In the genomic region with DNA sequence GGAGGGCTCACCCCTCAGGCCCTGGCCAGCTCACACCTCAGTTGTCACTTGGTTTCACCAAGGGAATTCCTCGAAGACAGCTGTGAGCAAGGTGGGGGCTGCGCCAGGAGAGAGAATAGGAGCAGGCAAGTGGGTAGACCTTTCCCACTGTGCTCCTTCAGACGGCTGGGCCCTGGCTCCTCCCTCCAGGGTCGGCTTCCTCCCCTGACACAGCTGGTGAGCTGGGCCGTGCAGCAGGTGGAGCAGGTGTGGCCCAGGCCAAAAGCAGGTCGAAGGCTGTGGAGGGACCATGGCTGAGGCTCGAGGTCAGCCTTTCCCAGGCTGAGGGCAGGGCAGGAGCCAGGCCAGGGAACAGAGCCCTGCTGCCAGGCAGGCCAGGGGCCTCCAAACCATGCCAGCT, we compare ENCODE assay signal across 18 cellular contexts. TPM values are rescaled to one million over a fixed set of nuclear protein-coding genes. Genes with fewer than 3 reads are reported as not detected.
A peak's percentile ranks its signal among the peaks of the same experiment; 100 is the strongest.
DNase-seq lines count a peak whose midpoint lies in the region; ATAC-seq and TF ChIP-seq lines count a peak whose summit lies in the region.
"Had no signal": no experiment of that assay in that cellular context is flagged by ENCODE, and none has a peak within 500 bp of the region (broad histone marks: within the 10 kb centered on the region; RNA-seq: fewer than 3 reads in every experiment).

No MANE protein-coding gene starts in this region.

- peak overlapping the region; percentile 75 for H2BK5ac ChIP-seq in neuronal stem cell (ENCODE audit: low read length)

- no peak for TF ChIP-seq CTCF in left lung (IDR thresholded peaks at IDR 0.05)

- no peak overlapping the region for H2BK120ac ChIP-seq in neuronal stem cell (ENCODE audit: low read depth, low read length)

- WGBS in neuronal stem cell (ENCODE audit: extremely low coverage in 2 of 2, insufficient read length in 2 of 2, insufficient replicate concordance in 1 of 2), 2 donors, result no CpG with 5 or more reads among the region's 7 CpGs

- no peak overlapping the region for H4K8ac ChIP-seq in neuronal stem cell (ENCODE audit: low read depth, low read length)

- H3K27ac Mint-ChIP-seq in dendritic cell treated with granulocyte-macrophage colony-stimulating factor and Interleukin-4, amounts not matched to agents 40 ng/mL and 50 ng/mL, for 4 days, result peak overlapping the region; percentile 88
- H3K27ac Mint-ChIP-seq: B cell had no signal

- no peak overlapping the region for H3K4me3 Mint-ChIP-seq in dendritic cell treated with granulocyte-macrophage colony-stimulating factor and Interleukin-4, amounts not matched to agents 40 ng/mL and 50 ng/mL, for 4 days
- H3K4me3 Mint-ChIP-seq: B cell had no signal

- H3K36me3 Mint-ChIP-seq in dendritic cell treated with granulocyte-macrophage colony-stimulating factor and Interleukin-4, amounts not matched to agents 40 ng/mL and 50 ng/mL, for 4 days (ENCODE audit: low read depth), result peaks cover 100% of the 10 kb centered on the region

- H3K9ac ChIP-seq in neuronal stem cell (ENCODE audit: low read depth, low read length, poor library complexity), result peak overlapping the region; percentile 44

- no peaks in the 10 kb centered on the region for H3K9me3 Mint-ChIP-seq in dendritic cell treated with granulocyte-macrophage colony-stimulating factor and Interleukin-4, amounts not matched to agents 40 ng/mL and 50 ng/mL, for 4 days

- H2BK12ac ChIP-seq in neuronal stem cell (ENCODE audit: low read length), result peak overlapping the region; percentile 41

- no peaks in the 10 kb centered on the region for H3K27me3 ChIP-seq in neuronal stem cell (ENCODE audit: control insufficient read depth in 3 of 3, insufficient read depth in 3 of 3, low read depth in 1 of 3, low read length in 3 of 3)
- no peaks in the 10 kb centered on the region for H3K27me3 ChIP-seq in left lung

- H3K36me3 ChIP-seq in neuronal stem cell (replicated peaks in 1 of 2; ENCODE audit: control insufficient read depth in 2 of 2, insufficient read depth in 2 of 2, low read length in 2 of 2) (peaks cover 25 to 69% of the 10 kb centered on the region in 2 donors), left lung (peaks cover 0 to 48% of the 10 kb centered on the region in 2 donors)

- H3K4me1 ChIP-seq in neuronal stem cell (ENCODE audit: control insufficient read depth in 2 of 2, insufficient read depth in 1 of 2, low read depth in 1 of 2, low read length in 2 of 2) (no peaks in the 10 kb centered on the region), left lung (no peaks in the 10 kb centered on the region)
- H3K4me1 ChIP-seq: A549 had no signal

- H3K27me3 Mint-ChIP-seq in dendritic cell treated with granulocyte-macrophage colony-stimulating factor and Interleukin-4, amounts not matched to agents 40 ng/mL and 50 ng/mL, for 4 days, result no peaks in the 10 kb centered on the region
- H3K27me3 Mint-ChIP-seq: B cell had no signal

- intact Hi-C loops in Right ventricle myocardium inferior (cut with DNase I), result no loop called here
- intact Hi-C loops in cardiac septum (cut with DNase I), result no loop called here
- intact Hi-C loops in dendritic cell treated with granulocyte-macrophage colony-stimulating factor and Interleukin-4, amounts not matched to agents 40 ng/mL and 50 ng/mL, for 4 days (cut with micrococcal nuclease), result no loop called here
- intact Hi-C loops in left lung (cut with DNase I), result no loop called here

- no peak overlapping the region for H2BK15ac ChIP-seq in neuronal stem cell (ENCODE audit: low read length)

- H2AFZ ChIP-seq in neuronal stem cell (ENCODE audit: low read length), result no peak overlapping the region

- H3K18ac ChIP-seq in neuronal stem cell (ENCODE audit: low read length), result no peak overlapping the region

- H3K4ac ChIP-seq in neuronal stem cell (ENCODE audit: low read length), result no peak overlapping the region

- H3K4me2 ChIP-seq in neuronal stem cell (ENCODE audit: insufficient read depth, low read length, poor library complexity, severe bottlenecking), result no peak overlapping the region
- H3K4me2 ChIP-seq: A549 had no signal

- H3K14ac ChIP-seq in neuronal stem cell (ENCODE audit: low read length), result peak overlapping the region; percentile 82

- DNase-seq in Right ventricle myocardium inferior (ENCODE audit: missing footprints) (no peak), cardiac septum (ENCODE audit: low spot score) (no peak), NCI-H510A (lab: John Stamatoyannopoulos, UW) (peak; percentile 18), neuronal stem cell (ENCODE audit: low spot score) (no peak), left lung (no peak), midbrain (lab: John Stamatoyannopoulos, UW) (no peak), activated gamma-delta T cell (lab: John Stamatoyannopoulos, UW) (no peak)
- DNase-seq: DMS79 treated with DMSO at 0.1 percent for 48 hours, KG1, NCI-H1092, NCI-H1436, NCI-H2029 treated with DMSO at 0.1 percent for 48 hours, NCI-H526 treated with DMSO at 0.1 percent for 48 hours, OCI-M1, SHP77 had no signal

- H3K4me1 Mint-ChIP-seq in dendritic cell treated with granulocyte-macrophage colony-stimulating factor and Interleukin-4, amounts not matched to agents 40 ng/mL and 50 ng/mL, for 4 days (ENCODE audit: low read depth), result peaks cover 15% of the 10 kb centered on the region
- H3K4me1 Mint-ChIP-seq: B cell had no signal

- no peak overlapping the region for H2AK5ac ChIP-seq in neuronal stem cell (ENCODE audit: low read depth, low read length)

- H3K9me3 ChIP-seq in neuronal stem cell (replicated peaks in 1 of 2; ENCODE audit: control insufficient read depth in 2 of 2, insufficient read depth in 1 of 2, low read depth in 1 of 2, low read length in 2 of 2) (no peaks in the 10 kb centered on the region), left lung (no peaks in the 10 kb centered on the region)
- H3K9me3 ChIP-seq: A549 had no signal

- ATAC-seq in Right ventricle myocardium inferior (peak; percentile 37), left lung (no peak)
- ATAC-seq: A549 had no signal

- H3K79me1 ChIP-seq in neuronal stem cell (ENCODE audit: low read depth, low read length), result peaks cover 3% of the 10 kb centered on the region

- no peak overlapping the region for H3K4me3 ChIP-seq in neuronal stem cell (ENCODE audit: low read length in 2 of 2)
- H3K4me3 ChIP-seq in left lung, result no peak overlapping the region
- H3K4me3 ChIP-seq: A549 had no signal

- peak overlapping the region; percentile 43 for H3K23ac ChIP-seq in neuronal stem cell (ENCODE audit: low read depth, low read length, poor library complexity)

- H3K27ac ChIP-seq in neuronal stem cell (replicated peaks; ENCODE audit: low read length) (no peak overlapping the region), left lung (no peak overlapping the region)
- H3K27ac ChIP-seq: A549 had no signal

- H4K91ac ChIP-seq in neuronal stem cell (ENCODE audit: low read depth, low read length, poor library complexity), result no peak overlapping the region

RNA-seq across cellular contexts. Expression of a gene that starts 12.5 kb away (rescaled TPM):
- total RNA-seq in Right ventricle myocardium inferior (0.30 TPM), cardiac septum (0.27 TPM), left lung (10 to 100 TPM; 15.4 to 17.3 TPM)
- polyA plus RNA-seq in neuronal stem cell (2013, experiment 1 of 2), result 5.7 TPM
- polyA plus RNA-seq in neuronal stem cell (2013, experiment 2 of 2), result 6.0 TPM

RNA-seq across cellular contexts. Expression of a gene that starts 52.4 kb away (rescaled TPM):
- total RNA-seq in Right ventricle myocardium inferior (130 TPM), cardiac septum (97.1 TPM), left lung (100 to 1,000 TPM; 129 to 136 TPM)
- 258 TPM for polyA plus RNA-seq in neuronal stem cell (2013, experiment 1 of 2)
- polyA plus RNA-seq in neuronal stem cell (2013, experiment 2 of 2), result 242 TPM

RNA-seq across cellular contexts. Expression of a gene that starts 52.7 kb away (rescaled TPM):
- total RNA-seq in Right ventricle myocardium inferior (7.0 TPM), cardiac septum (5.8 TPM), left lung (10 to 100 TPM; 13.9 to 23.1 TPM)
- 30.6 TPM for polyA plus RNA-seq in neuronal stem cell (2013, experiment 1 of 2)
- 31.0 TPM for polyA plus RNA-seq in neuronal stem cell (2013, experiment 2 of 2)

RNA-seq across cellular contexts. Expression of a gene that starts 59.8 kb away (rescaled TPM):
- total RNA-seq in Right ventricle myocardium inferior (4.3 TPM), cardiac septum (3.3 TPM), left lung (1 to 10 TPM; 4.2 to 4.3 TPM)
- 3.7 TPM for polyA plus RNA-seq in neuronal stem cell (2013, experiment 1 of 2)
- 3.5 TPM for polyA plus RNA-seq in neuronal stem cell (2013, experiment 2 of 2)
- total RNA-seq: B cell had no signal

Comparison
In these comparisons a context has a peak if more than half of its experiments do, and no peak if none do; other contexts are left out.
1. RNA of a gene that starts 12.5 kb away (total RNA-seq): 15.4 to 17.3 TPM in left lung; 0.30 TPM in Right ventricle myocardium inferior (single experiment) and 0.27 TPM in cardiac septum (single experiment); every median in the first group is over 10 times any median in the second.